Comparison of ENCODE assay signal across 27 cellular contexts in the genomic region with DNA sequence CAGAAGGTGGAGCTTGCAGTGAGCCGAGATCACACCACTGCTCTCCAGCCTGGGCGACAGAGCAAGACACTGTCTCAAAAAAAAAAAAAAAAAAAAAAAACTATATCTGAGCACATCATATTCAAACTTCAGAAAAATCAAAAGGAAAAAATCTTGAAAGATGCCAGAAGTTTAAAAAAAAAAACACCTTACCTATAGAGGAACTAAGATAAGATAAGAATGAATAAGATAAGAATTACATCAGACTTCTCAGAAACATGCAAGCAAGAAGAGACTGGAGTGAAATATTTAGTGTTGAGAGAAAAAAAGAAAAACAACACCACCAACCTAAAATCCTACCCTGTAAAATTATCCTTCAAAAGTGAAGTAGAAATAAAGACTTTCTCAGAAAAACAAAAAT.
"Had no signal": no experiment of that assay in that cellular context is flagged by ENCODE, and none has a peak within 500 bp of the region (broad histone marks: within the 10 kb centered on the region; RNA-seq: fewer than 3 reads in every experiment).

No MANE protein-coding gene starts in this region.

- H3K27me3 ChIP-seq: colonic mucosa, foreskin keratinocyte, gastroesophageal sphincter, heart left ventricle, hepatocyte, ovary, right lobe of liver, transverse colon, upper lobe of right lung, uterus had no signal

- H3K4me3 ChIP-seq: colonic mucosa, gastroesophageal sphincter, heart left ventricle, hepatocyte, lung, ovary, right lobe of liver, thoracic aorta, transverse colon, upper lobe of right lung, uterus had no signal

- DNase-seq: colonic mucosa; effector CD8-positive, alpha-beta T cell; endodermal cell; foreskin keratinocyte; heart left ventricle; kidney; natural killer cell; occipital lobe; ovary; posterior cingulate gyrus; right lobe of liver; small intestine; stimulated activated CD4-positive, alpha-beta T cell treated with anti-CD3 and anti-CD28 coated beads, Interleukin-15, amount 100 ng/mL, for 24 hours; stimulated activated CD4-positive, alpha-beta T cell treated with anti-CD3 and anti-CD28 coated beads, Interleukin-2, amount 100 ng/mL, for 48 hours; stimulated activated naive CD4-positive, alpha-beta T cell treated with Interleukin-2 at 50 U/mL for 16 hours; transverse colon; upper lobe of right lung; uterus had no signal

- H3K4me3 Mint-ChIP-seq: dendritic cell treated with granulocyte-macrophage colony-stimulating factor and Interleukin-4, amounts not matched to agents 40 ng/mL and 50 ng/mL, for 4 days; endodermal cell; memory B cell; natural killer cell had no signal

- H3K9me3 ChIP-seq: colonic mucosa, gastroesophageal sphincter, heart left ventricle, ovary, right lobe of liver, thoracic aorta, transverse colon, upper lobe of right lung, uterus had no signal

- H3K36me3 ChIP-seq: colonic mucosa, gastroesophageal sphincter, heart left ventricle, ovary, right lobe of liver, thoracic aorta, transverse colon, upper lobe of right lung, uterus had no signal

- H3K27me3 Mint-ChIP-seq: memory B cell had no signal

- ATAC-seq: esophagus mucosa, foreskin keratinocyte, gastroesophageal sphincter, heart left ventricle, left lobe of liver, natural killer cell, right lobe of liver, upper lobe of right lung had no signal

- H3K36me3 Mint-ChIP-seq: memory B cell, natural killer cell had no signal

- H3K4me1 Mint-ChIP-seq: natural killer cell had no signal

- H3K4me1 ChIP-seq: colonic mucosa, foreskin keratinocyte, right lobe of liver, upper lobe of right lung, uterus had no signal

- H3K27ac ChIP-seq: colonic mucosa, epithelial cell of prostate, foreskin keratinocyte, gastroesophageal sphincter, heart left ventricle, ovary, right lobe of liver, thoracic aorta, transverse colon, upper lobe of right lung, uterus had no signal

- H3K27ac Mint-ChIP-seq: dendritic cell treated with granulocyte-macrophage colony-stimulating factor and Interleukin-4, amounts not matched to agents 40 ng/mL and 50 ng/mL, for 4 days; endodermal cell; natural killer cell had no signal

- H3K9me3 Mint-ChIP-seq: memory B cell, natural killer cell had no signal
